23 cellular contexts compared by ENCODE assay signal in the genomic region with DNA sequence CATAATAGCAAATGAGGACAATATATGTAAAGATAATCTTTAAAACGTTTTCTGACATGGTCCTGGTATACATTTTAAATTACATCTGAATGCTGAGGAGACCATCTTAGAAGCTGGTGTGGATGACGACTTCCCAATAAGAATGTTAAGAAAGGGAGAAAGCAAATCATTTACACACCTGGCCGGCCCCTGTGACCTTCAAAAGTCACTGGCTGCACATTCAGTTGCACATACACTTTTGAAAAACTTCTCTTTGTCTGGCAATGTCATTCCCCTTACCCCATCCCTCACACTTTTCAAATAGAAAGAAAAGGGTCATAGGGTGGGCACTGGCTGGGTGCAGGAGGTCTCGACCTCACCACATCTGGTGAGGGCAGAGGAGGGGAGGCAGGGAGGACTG.
A peak's percentile ranks its signal among the peaks of the same experiment; 100 is the strongest.
DNase-seq lines count a peak whose midpoint lies in the region; ATAC-seq and TF ChIP-seq lines count a peak whose summit lies in the region.
"Had no signal": no experiment of that assay in that cellular context is flagged by ENCODE, and none has a peak within 500 bp of the region (broad histone marks: within the 10 kb centered on the region; RNA-seq: fewer than 3 reads in every experiment).

No MANE protein-coding gene starts in this region.

- H3K36me3 ChIP-seq in mucosa of descending colon (ENCODE audit: low read depth) (no peaks in the 10 kb centered on the region), uterus (no peaks in the 10 kb centered on the region), HAP-1 (replicated peaks) (no peaks in the 10 kb centered on the region)
- H3K36me3 ChIP-seq: SJCRH30 had no signal

- no peak overlapping the region for H3K4me3 Mint-ChIP-seq in activated naive CD4-positive, alpha-beta T cell treated with anti-CD3 and anti-CD28 coated beads for 36 hours
- no peak overlapping the region for H3K4me3 Mint-ChIP-seq in progenitor cell of endocrine pancreas (ENCODE audit: low read depth)
- H3K4me3 Mint-ChIP-seq: B cell; CD8-positive, alpha-beta T cell had no signal

- peak overlapping the region; percentile 41 for H3K27ac Mint-ChIP-seq in activated naive CD4-positive, alpha-beta T cell treated with anti-CD3 and anti-CD28 coated beads for 36 hours
- H3K27ac Mint-ChIP-seq in progenitor cell of endocrine pancreas: peak overlapping the region; percentile 93
- H3K27ac Mint-ChIP-seq: B cell; CD8-positive, alpha-beta T cell had no signal

- no peak for DNase-seq in activated naive CD4-positive, alpha-beta T cell treated with anti-CD3 and anti-CD28 coated beads for 36 hours
- no peak for DNase-seq in activated naive CD4-positive, alpha-beta T cell (lab: John Stamatoyannopoulos, UW)
- DNase-seq in mucosa of descending colon (peak in 2 of 3 donors; percentile 45 to 49), progenitor cell of endocrine pancreas (ENCODE audit: low spot score, unreplicated experiment) (no peak), NCI-H2171 (lab: John Stamatoyannopoulos, UW) (no peak), uterus (no peak), OCI-M2 (lab: John Stamatoyannopoulos, UW; ENCODE audit: unreplicated experiment) (no peak), HAP-1 (ENCODE audit: low spot score in 2 of 2) (no peak)
- DNase-seq: CD8-positive, alpha-beta T cell; DMS79 treated with DMSO at 0.1 percent for 48 hours; GF-D8; KBM-7; NCI-H1417; NCI-H1694; NCI-H2081; NCI-H226; NCI-H510A; NCI-H69; SJCRH30 had no signal

- CTCF ChIA-PET in activated naive CD4-positive, alpha-beta T cell treated with anti-CD3 and anti-CD28 coated beads for 36 hours (lab: Charles Lee): interaction anchor here (0.6 kb wide), 1 partner anchor 10 kb away, joined by 3 read pairs; no protein-coding TSS in a partner anchor

- no peak overlapping the region for H3K27ac ChIP-seq in uterus
- H3K27ac ChIP-seq: 22Rv1, C4-2B, SJCRH30 had no signal

- H3K9me3 Mint-ChIP-seq in activated naive CD4-positive, alpha-beta T cell treated with anti-CD3 and anti-CD28 coated beads for 36 hours: no peaks in the 10 kb centered on the region
- no peaks in the 10 kb centered on the region for H3K9me3 Mint-ChIP-seq in progenitor cell of endocrine pancreas (ENCODE audit: low read depth)
- H3K9me3 Mint-ChIP-seq: CD8-positive, alpha-beta T cell had no signal

- no peak for TF ChIP-seq CTCF in mucosa of descending colon (IDR thresholded peaks at IDR 0.05)
- TF ChIP-seq CTCF in progenitor cell of endocrine pancreas (IDR thresholded peaks at IDR 0.05; ENCODE audit: unreplicated experiment): no peak
- TF ChIP-seq CTCF in uterus (IDR thresholded peaks at IDR 0.05): no peak

- ATAC-seq in mucosa of descending colon: peak; percentile 37
- ATAC-seq: CD8-positive, alpha-beta T cell; HCT116 had no signal

- no peaks in the 10 kb centered on the region for H3K4me1 Mint-ChIP-seq in activated naive CD4-positive, alpha-beta T cell treated with anti-CD3 and anti-CD28 coated beads for 36 hours (ENCODE audit: low read depth)
- H3K4me1 Mint-ChIP-seq in progenitor cell of endocrine pancreas (ENCODE audit: low read depth): peaks cover 66% of the 10 kb centered on the region
- H3K4me1 Mint-ChIP-seq: B cell had no signal

- H3K4me3 ChIP-seq in mucosa of descending colon (no peak overlapping the region), uterus (no peak overlapping the region), HAP-1 (no peak overlapping the region)
- H3K4me3 ChIP-seq: SJCRH30 had no signal

- intact Hi-C loops in activated naive CD4-positive, alpha-beta T cell treated with anti-CD3 and anti-CD28 coated beads for 36 hours (cut with micrococcal nuclease): no loop called here
- intact Hi-C loops in mucosa of descending colon (cut with DNase I, micrococcal nuclease) (loop anchor here in 1 of 2 donors (10.0 kb wide), 1 partner anchor 128 kb away; no protein-coding TSS in a partner anchor), uterus (cut with DNase I; ENCODE audit: low total_unique reads) (no loop called here)

- in situ Hi-C loops in HAP-1 (cut with MboI; ENCODE audit: low sequenced_read_pairs): no loop called here

- H3K4me1 ChIP-seq in mucosa of descending colon (ENCODE audit: low read depth): peaks cover 22% of the 10 kb centered on the region
- H3K4me1 ChIP-seq in uterus: no peaks in the 10 kb centered on the region
- no peaks in the 10 kb centered on the region for H3K4me1 ChIP-seq in HAP-1
- H3K4me1 ChIP-seq: SJCRH30 had no signal

- H3K36me3 Mint-ChIP-seq in activated naive CD4-positive, alpha-beta T cell treated with anti-CD3 and anti-CD28 coated beads for 36 hours (ENCODE audit: low read depth): no peaks in the 10 kb centered on the region
- H3K36me3 Mint-ChIP-seq in progenitor cell of endocrine pancreas (ENCODE audit: insufficient read depth): peaks cover 2% of the 10 kb centered on the region
- H3K36me3 Mint-ChIP-seq: CD8-positive, alpha-beta T cell had no signal

- H3K27me3 ChIP-seq in uterus: no peaks in the 10 kb centered on the region
- H3K27me3 ChIP-seq in HAP-1 (ENCODE audit: low read depth): no peaks in the 10 kb centered on the region; the same call in 1 of the 2 replicates
- H3K27me3 ChIP-seq: SJCRH30 had no signal

- no peak for TF ChIP-seq POLR2A in uterus (IDR thresholded peaks at IDR 0.05)

- peaks cover 2% of the 10 kb centered on the region for H3K27me3 Mint-ChIP-seq in activated naive CD4-positive, alpha-beta T cell treated with anti-CD3 and anti-CD28 coated beads for 36 hours (ENCODE audit: low read depth)
- no peaks in the 10 kb centered on the region for H3K27me3 Mint-ChIP-seq in progenitor cell of endocrine pancreas

- no peaks in the 10 kb centered on the region for H3K9me3 ChIP-seq in mucosa of descending colon
- no peaks in the 10 kb centered on the region for H3K9me3 ChIP-seq in uterus
- no peaks in the 10 kb centered on the region; the same call in 1 of the 2 replicates for H3K9me3 ChIP-seq in HAP-1
- H3K9me3 ChIP-seq: SJCRH30 had no signal

Comparison
In these comparisons a context has a peak if more than half of its experiments do, and no peak if none do; other contexts are left out.
1. DNase-seq: peak in mucosa of descending colon (2 of 3); none in activated naive CD4-positive, alpha-beta T cell treated with anti-CD3 and anti-CD28 coated beads for 36 hours (single experiment), activated naive CD4-positive, alpha-beta T cell (0 of 4), progenitor cell of endocrine pancreas (single experiment), NCI-H2171 (single experiment), uterus (0 of 2), OCI-M2 (single experiment) and HAP-1 (0 of 2).